ENCODE assay signal across 26 cellular contexts in the genomic region with DNA sequence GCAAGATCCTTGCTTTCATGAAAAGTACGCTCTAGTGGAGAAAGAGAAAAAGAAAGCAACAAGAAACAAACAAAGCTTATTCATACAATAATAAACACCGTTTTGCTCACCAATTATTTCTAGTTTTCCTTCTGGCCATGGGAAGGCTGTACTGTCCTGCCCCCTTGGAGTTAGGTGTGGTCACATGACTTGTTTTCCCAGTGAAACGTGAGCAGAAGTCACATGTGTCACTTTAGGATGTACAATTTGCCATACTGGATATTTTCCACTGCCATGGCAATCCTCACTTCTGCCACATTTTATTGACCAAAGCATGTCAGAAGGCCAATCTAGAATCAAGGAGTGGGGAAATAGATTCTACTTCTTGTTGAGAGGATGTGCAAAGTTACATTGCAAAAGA. TPM values are rescaled to one million over a fixed set of nuclear protein-coding genes. Genes with fewer than 3 reads are reported as not detected.
A peak's percentile ranks its signal among the peaks of the same experiment; 100 is the strongest.
DNase-seq lines count a peak whose midpoint lies in the region; FAIRE-seq and TF ChIP-seq lines count a peak whose summit lies in the region.
"Had no signal": no experiment of that assay in that cellular context is flagged by ENCODE, and none has a peak within 500 bp of the region (broad histone marks: within the 10 kb centered on the region; RNA-seq: fewer than 3 reads in every experiment).

No MANE protein-coding gene starts in this region.

- no peak overlapping the region for H3K4ac ChIP-seq in H1 (replicated peaks; ENCODE audit: insufficient read length, low read depth, low read length)

- H3K18ac ChIP-seq in H1 (ENCODE audit: extremely low read depth, low read length), result no peak overlapping the region

- no peak overlapping the region for H3K14ac ChIP-seq in H1 (ENCODE audit: insufficient read length)

- CTCF ChIA-PET in H1 (lab: Charles Lee; ENCODE audit: partially characterized antibody), result interaction anchor here (0.6 to 1.3 kb wide), 2 partner anchors 24 to 53 kb away, joined by 3 read pairs; partner anchors contain the start of gene TRAF6

- no peaks in the 10 kb centered on the region for H3K23me2 ChIP-seq in H1 (ENCODE audit: low read depth, low read length)

- H3K4me1 ChIP-seq in ACC112 (ENCODE audit: control insufficient read depth, insufficient read depth, low read length, unreplicated experiment) (no peaks in the 10 kb centered on the region), H1 (replicated peaks in 1 of 4; ENCODE audit: control insufficient read depth in 3 of 4, insufficient read depth in 4 of 4, low read length in 3 of 4) (no peaks in the 10 kb centered on the region)

- no peak for TF ChIP-seq POLR2A in H1 (IDR thresholded peaks at IDR 0.05; ENCODE audit: control extremely low read depth in 1 of 2, low read depth in 2 of 2, low read length in 2 of 2)

- H3K9me3 ChIP-seq in H1 (ENCODE audit: insufficient read depth in 2 of 2, low read depth in 1 of 2, low read length in 1 of 2), result no peaks in the 10 kb centered on the region

- H3K27me3 ChIP-seq in ACC112 (ENCODE audit: insufficient read depth, low read length), result peaks cover 15% of the 10 kb centered on the region
- peaks cover 0 to 1% (median 0%) of the 10 kb centered on the region in 4 experiments; a peak in 1 of 7 replicates for H3K27me3 ChIP-seq in H1 (replicated peaks in 1 of 4; ENCODE audit: control insufficient read depth in 3 of 4, extremely low read depth in 1 of 4, insufficient read depth in 3 of 4, low read length in 3 of 4)

- no peak overlapping the region for H3K4me3 ChIP-seq in ACC112 (ENCODE audit: low read depth, low read length)
- no peak overlapping the region for H3K4me3 ChIP-seq in H1 (ENCODE audit: extremely low read depth in 1 of 4, insufficient read depth in 2 of 4, low read depth in 3 of 4, low read length in 4 of 4)
- H3K4me3 ChIP-seq: SK-N-MC had no signal

- no peak overlapping the region for H3K9ac ChIP-seq in H1 (replicated peaks in 1 of 4; ENCODE audit: extremely low read depth in 1 of 4, low read depth in 3 of 4, low read length in 3 of 4)
- H3K9ac ChIP-seq: KMS-11 had no signal

- H2AFZ ChIP-seq in ACC112 (ENCODE audit: low read length, unreplicated experiment), result peak overlapping the region; percentile 32
- H2AFZ ChIP-seq in H1 (ENCODE audit: low read length), result 0 out of 2 replicates have a peak overlapping the region, but pooled peaks have one; percentile 41

- no peak for TF ChIP-seq CTCF in H1 (IDR thresholded peaks at IDR 0.05; ENCODE audit: control extremely low read depth in 1 of 3, insufficient read depth in 1 of 3, low read depth in 1 of 3, low read length in 3 of 3)

- H3K79me2 ChIP-seq in ACC112 (ENCODE audit: control insufficient read depth, insufficient read depth, low read length, unreplicated experiment) (no peaks in the 10 kb centered on the region), H1 (ENCODE audit: control insufficient read depth in 1 of 2, insufficient read depth in 2 of 2, low read length in 2 of 2) (no peaks in the 10 kb centered on the region)

- H3K56ac ChIP-seq in H1 (replicated peaks; ENCODE audit: insufficient read length, low read depth, low read length), result no peak overlapping the region

- POLR2A ChIA-PET in H1 (lab: Charles Lee; ENCODE audit: partially characterized antibody), result no interaction called here

- H4K8ac ChIP-seq in H1 (ENCODE audit: extremely low read depth, insufficient read depth, low read length), result no peak overlapping the region

- TF ChIP-seq RAD21 in Ishikawa (IDR thresholded peaks at IDR 0.05; ENCODE audit: low read depth) (no peak), H1 (IDR thresholded peaks at IDR 0.05 in 1 of 2, conservative IDR thresholded peaks at IDR 0.05 in 1 of 2; ENCODE audit: low read depth in 2 of 2, low read length in 2 of 2) (no peak)

- H2BK120ac ChIP-seq in H1 (replicated peaks; ENCODE audit: low read depth, low read length), result no peak overlapping the region

- no peak overlapping the region for H2BK20ac ChIP-seq in H1 (ENCODE audit: low read length)

- H2BK12ac ChIP-seq in H1 (ENCODE audit: low read depth, low read length), result no peak overlapping the region

- no peak overlapping the region for H3K23ac ChIP-seq in H1 (ENCODE audit: insufficient read length)

- H3K4me2 ChIP-seq in H1 (ENCODE audit: insufficient read depth in 1 of 2, low read depth in 2 of 2, low read length in 2 of 2), result no peak overlapping the region
- H3K4me2 ChIP-seq: KMS-11 had no signal

- H4K91ac ChIP-seq in H1 (replicated peaks; ENCODE audit: insufficient read length, low read length), result no peak overlapping the region

- no peak overlapping the region for H2BK15ac ChIP-seq in H1 (ENCODE audit: low read length)

- no peak overlapping the region for H2AK5ac ChIP-seq in H1 (ENCODE audit: low read depth, low read length)

- FAIRE-seq in H1 (lab: Jason Lieb, UNC), result peak; percentile 28
- FAIRE-seq: GM12892, GM19239 had no signal

- H3K79me1 ChIP-seq in H1 (ENCODE audit: low read depth, low read length), result no peaks in the 10 kb centered on the region

- H4K20me1 ChIP-seq in H1 (replicated peaks in 1 of 2; ENCODE audit: control insufficient read depth in 1 of 2, insufficient read depth in 2 of 2, low read length in 2 of 2), result no peaks in the 10 kb centered on the region

- no peak overlapping the region for H2BK5ac ChIP-seq in H1 (ENCODE audit: low read depth, low read length)

- H4K5ac ChIP-seq in H1 (ENCODE audit: insufficient read length, low read depth, low read length), result no peak overlapping the region

- TF ChIP-seq EP300 in Ishikawa (IDR thresholded peaks at IDR 0.05; ENCODE audit: borderline replicate concordance) (no peak), H1 (IDR thresholded peaks at IDR 0.05; ENCODE audit: borderline replicate concordance in 1 of 2, low read depth in 2 of 2, low read length in 2 of 2) (no peak)

- 84% methylated on average over 3 of the region's 3 CpGs; no CpG with 5 or more reads in 1 of the 2 experiments for WGBS in H1 (ENCODE audit: extremely low coverage in 1 of 2, insufficient coverage in 1 of 2, insufficient read length in 1 of 2, insufficient replicate concordance in 2 of 2, low coverage in 1 of 2, low lambda C conversion rate in 2 of 2, missing lambda C conversion rate in 1 of 2), 2 experiments

- DNase-seq in NCI-H748 (lab: John Stamatoyannopoulos, UW; ENCODE audit: unreplicated experiment) (peak; percentile 15), NCI-H748 treated with DMSO at 0.1 percent for 48 hours (lab: John Stamatoyannopoulos, UW) (no peak), H1 (ENCODE audit: low read depth in 1 of 2, low spot score in 2 of 2) (no peak), EL (no peak)
- no peak for DNase-seq in stimulated activated naive CD4-positive, alpha-beta T cell treated with Interleukin-2 at 50 U/mL for 16 hours (lab: John Stamatoyannopoulos, UW)
- DNase-seq: CD8-positive, alpha-beta memory T cell; DMS 273 treated with DMSO at 0.1 percent for 48 hours; DMS79; H7; MV-4-11; NCI-H1105; NCI-H1436 treated with DMSO at 0.1 percent for 48 hours; NCI-H187 treated with DMSO at 0.1 percent for 48 hours; NCI-H524; NCI-H82; SHP77; T-helper 17 cell had no signal

- H3K27ac ChIP-seq in ACC112 (ENCODE audit: low read depth, low read length) (no peak overlapping the region), H1 (ENCODE audit: low read depth, low read length) (no peak overlapping the region)
- H3K27ac ChIP-seq: C4-2B, KMS-11, RWPE1, SK-N-MC had no signal

- H3K36me3 ChIP-seq in ACC112 (ENCODE audit: insufficient read depth, low read length) (no peaks in the 10 kb centered on the region), H1 (ENCODE audit: control insufficient read depth in 2 of 4, insufficient read depth in 4 of 4, low read length in 3 of 4) (no peaks in the 10 kb centered on the region)

TF ChIP-seq in Ishikawa, 13 proteins besides CTCF, POLR2A, EP300 and RAD21:
- TF ChIP-seq CREB1 (IDR thresholded peaks at IDR 0.05; ENCODE audit: low read depth) (no peak), USF1 (IDR thresholded peaks at IDR 0.05) (peak; percentile 50)

TF ChIP-seq in H1, 55 proteins besides CTCF, POLR2A, EP300 and RAD21:
- TF ChIP-seq POU5F1 (IDR thresholded peaks at IDR 0.05; ENCODE audit: low read depth, low read length) (no peak), TAF1 (IDR thresholded peaks at IDR 0.05; ENCODE audit: low read depth, low read length) (no peak), TBP (IDR thresholded peaks at IDR 0.05; ENCODE audit: low read depth, low read length) (no peak)
- TF ChIP-seq, protein P1, sequence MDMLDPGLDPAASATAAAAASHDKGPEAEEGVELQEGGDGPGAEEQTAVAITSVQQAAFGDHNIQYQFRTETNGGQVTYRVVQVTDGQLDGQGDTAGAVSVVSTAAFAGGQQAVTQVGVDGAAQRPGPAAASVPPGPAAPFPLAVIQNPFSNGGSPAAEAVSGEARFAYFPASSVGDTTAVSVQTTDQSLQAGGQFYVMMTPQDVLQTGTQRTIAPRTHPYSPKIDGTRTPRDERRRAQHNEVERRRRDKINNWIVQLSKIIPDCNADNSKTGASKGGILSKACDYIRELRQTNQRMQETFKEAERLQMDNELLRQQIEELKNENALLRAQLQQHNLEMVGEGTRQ (IDR thresholded peaks at IDR 0.05; ENCODE audit: low read length), result 0 out of 2 replicates have a peak, but pooled peaks have one; percentile 14

RNA-seq across cellular contexts. Expression of gene TRAF6, which starts 24.2 kb away (rescaled TPM):
- 8.8 and 9.4 TPM in 2 replicates for total RNA-seq in H1 (2021; fragmentation: NEBNext Ultra II Directional; extraction: Animal tissue kit (Norgen Biotek cat#: 25700))
- polyA plus RNA-seq in H1 (2011; rRNA removed), result 2.6 and 4.6 TPM in 2 replicates
- 3.7 TPM for polyA plus RNA-seq in H1 (2011; cell fraction: cytosol; rRNA removed)
- 5.2 TPM for polyA plus RNA-seq in H1 (2011; cell fraction: nucleus; rRNA removed)
- 4.2 to 5.0 TPM (median 4.5 TPM) in 4 replicates for polyA plus RNA-seq in H1 (2012, experiment 1 of 2)
- polyA plus RNA-seq in H1 (2012, experiment 2 of 2), result 0.45 TPM
- polyA plus RNA-seq in H1 (2013, experiment 1 of 2), result 4.4 TPM
- 4.3 TPM for polyA plus RNA-seq in H1 (2013, experiment 2 of 2)
- 10.4 and 13.4 TPM in 2 replicates for polyA minus RNA-seq in H1 (2011; rRNA and poly(A)+ RNA removed)
- 4.9 TPM for polyA minus RNA-seq in H1 (2011; cell fraction: cytosol; rRNA and poly(A)+ RNA removed)
- 11.3 TPM for polyA minus RNA-seq in H1 (2011; cell fraction: nucleus; rRNA and poly(A)+ RNA removed)

RNA-seq across cellular contexts. Expression of gene RAG1, which starts 33.5 kb away (rescaled TPM):
- 0.58 and 0.90 TPM in 2 replicates for total RNA-seq in H1 (2021; fragmentation: NEBNext Ultra II Directional; extraction: Animal tissue kit (Norgen Biotek cat#: 25700))
- polyA plus RNA-seq in H1 (2011; rRNA removed), result 0.13 and 0.14 TPM in 2 replicates
- 0.28 TPM for polyA plus RNA-seq in H1 (2011; cell fraction: cytosol; rRNA removed)
- 0.29 TPM for polyA plus RNA-seq in H1 (2011; cell fraction: nucleus; rRNA removed)
- 0.20 to 0.91 TPM (median 0.35 TPM) in 4 replicates for polyA plus RNA-seq in H1 (2012, experiment 1 of 2)
- not detected for polyA plus RNA-seq in H1 (2012, experiment 2 of 2)
- 0.89 TPM for polyA plus RNA-seq in H1 (2013, experiment 1 of 2)
- polyA plus RNA-seq in H1 (2013, experiment 2 of 2), result 0.66 TPM
- polyA minus RNA-seq in H1 (2011; rRNA and poly(A)+ RNA removed), result 0.27 and 0.73 TPM in 2 replicates
- 0.29 TPM for polyA minus RNA-seq in H1 (2011; cell fraction: cytosol; rRNA and poly(A)+ RNA removed)
- 0.80 TPM for polyA minus RNA-seq in H1 (2011; cell fraction: nucleus; rRNA and poly(A)+ RNA removed)
- total RNA-seq: OCI-LY7 had no signal
